Comparison of ENCODE assay signal across 11 cellular contexts in the genomic region with DNA sequence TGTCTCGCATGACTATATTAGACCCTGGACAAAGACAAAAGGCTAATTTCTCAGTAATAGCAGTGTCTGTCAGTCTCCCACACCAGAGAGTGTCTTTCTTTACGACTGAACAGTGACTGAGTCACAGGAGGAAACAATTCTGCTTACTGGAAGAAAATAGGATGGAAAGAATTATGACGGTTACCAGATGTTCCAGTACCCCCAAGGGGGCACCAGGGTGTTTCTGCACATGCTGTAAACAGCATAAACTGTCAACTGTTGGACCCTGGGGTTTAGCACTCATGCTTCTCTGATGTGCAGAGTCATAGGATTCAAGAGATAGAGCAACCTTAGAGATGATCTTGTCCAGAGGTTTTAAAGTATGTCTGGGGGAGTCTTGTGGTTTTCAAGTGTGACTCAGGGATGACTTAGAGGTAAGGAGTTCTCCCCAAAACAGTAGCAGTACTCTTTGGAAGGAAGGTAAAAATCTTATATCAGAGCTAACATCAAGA.
DNase-seq lines count a peak whose midpoint lies in the region; ATAC-seq and TF ChIP-seq lines count a peak whose summit lies in the region.
"Had no signal": no experiment of that assay in that cellular context is flagged by ENCODE, and none has a peak within 500 bp of the region (broad histone marks: within the 10 kb centered on the region; RNA-seq: fewer than 3 reads in every experiment).

No MANE protein-coding gene starts in this region.

- H3K9me3 Mint-ChIP-seq in activated naive CD8-positive, alpha-beta T cell treated with anti-CD3 and anti-CD28 coated beads, Interleukin-2, amount 50 U/mL, for 24 hours = peaks cover 3% of the 10 kb centered on the region
- no peaks in the 10 kb centered on the region for H3K9me3 Mint-ChIP-seq in activated naive CD8-positive, alpha-beta T cell treated with anti-CD3 and anti-CD28 coated beads for 36 hours

- H3K27me3 ChIP-seq in suprapubic skin = no peaks in the 10 kb centered on the region

- no peak for TF ChIP-seq EP300 in suprapubic skin (IDR thresholded peaks at IDR 0.05)

- H3K4me3 ChIP-seq in suprapubic skin = no peak overlapping the region

- H3K4me1 ChIP-seq in suprapubic skin = peaks cover 14% of the 10 kb centered on the region
- H3K4me1 ChIP-seq: parathyroid adenoma had no signal

- no peak for TF ChIP-seq CTCF in suprapubic skin (IDR thresholded peaks at IDR 0.05)

- WGBS in suprapubic skin = 8% methylated on average over 3 of the region's 3 CpGs

- TF ChIP-seq POLR2A in suprapubic skin (IDR thresholded peaks at IDR 0.05) = no peak

- H3K27me3 Mint-ChIP-seq in activated naive CD8-positive, alpha-beta T cell treated with anti-CD3 and anti-CD28 coated beads, Interleukin-2, amount 50 U/mL, for 24 hours = peaks cover 2% of the 10 kb centered on the region
- H3K27me3 Mint-ChIP-seq in activated naive CD8-positive, alpha-beta T cell treated with anti-CD3 and anti-CD28 coated beads for 36 hours = no peaks in the 10 kb centered on the region

- no peak overlapping the region for H3K27ac Mint-ChIP-seq in activated naive CD8-positive, alpha-beta T cell treated with anti-CD3 and anti-CD28 coated beads, Interleukin-2, amount 50 U/mL, for 24 hours
- H3K27ac Mint-ChIP-seq in activated naive CD8-positive, alpha-beta T cell treated with anti-CD3 and anti-CD28 coated beads for 36 hours = no peak overlapping the region

- H3K36me3 ChIP-seq in suprapubic skin = no peaks in the 10 kb centered on the region

- peak overlapping the region; percentile 12 for H3K27ac ChIP-seq in suprapubic skin
- H3K27ac ChIP-seq: parathyroid adenoma had no signal

- H3K4me1 Mint-ChIP-seq in activated naive CD8-positive, alpha-beta T cell treated with anti-CD3 and anti-CD28 coated beads, Interleukin-2, amount 50 U/mL, for 24 hours = peaks cover 3% of the 10 kb centered on the region
- H3K4me1 Mint-ChIP-seq in activated naive CD8-positive, alpha-beta T cell treated with anti-CD3 and anti-CD28 coated beads for 36 hours = no peaks in the 10 kb centered on the region

- no peak for DNase-seq in activated naive CD8-positive, alpha-beta T cell treated with anti-CD3 and anti-CD28 coated beads, Interleukin-2, amount 50 U/mL, for 24 hours
- no peak for DNase-seq in activated naive CD8-positive, alpha-beta T cell treated with anti-CD3 and anti-CD28 coated beads for 36 hours
- DNase-seq in T1000 (lab: John Stamatoyannopoulos, UW) (peak; percentile 36), left ventricle myocardium superior (no peak), suprapubic skin (ENCODE audit: low spot score in 2 of 2) (no peak), DMS53 treated with DMSO at 0.1 percent for 48 hours (lab: John Stamatoyannopoulos, UW; ENCODE audit: unreplicated experiment) (no peak), ureter (ENCODE audit: low spot score) (no peak)
- DNase-seq in stimulated activated CD4-positive, alpha-beta T cell treated with anti-CD3 and anti-CD28 coated beads, Interleukin-4, amount 100 ng/mL, for 4 hours = no peak
- DNase-seq: NCI-H1048; stimulated activated CD8-positive, alpha-beta memory T cell treated with anti-CD3 and anti-CD28 coated beads, Interleukin-4, amount 100 ng/mL, for 48 hours had no signal

- H3K9me3 ChIP-seq in suprapubic skin = no peaks in the 10 kb centered on the region

- intact Hi-C loops in left ventricle myocardium superior (cut with micrococcal nuclease) = no loop called here

- H3K4me3 Mint-ChIP-seq in activated naive CD8-positive, alpha-beta T cell treated with anti-CD3 and anti-CD28 coated beads, Interleukin-2, amount 50 U/mL, for 24 hours = no peak overlapping the region
- H3K4me3 Mint-ChIP-seq in activated naive CD8-positive, alpha-beta T cell treated with anti-CD3 and anti-CD28 coated beads for 36 hours = no peak overlapping the region

- peak; percentile 40 for ATAC-seq in activated naive CD8-positive, alpha-beta T cell treated with anti-CD3 and anti-CD28 coated beads, Interleukin-2, amount 50 U/mL, for 24 hours
- peak; percentile 55 for ATAC-seq in left ventricle myocardium superior

- no peaks in the 10 kb centered on the region for H3K36me3 Mint-ChIP-seq in activated naive CD8-positive, alpha-beta T cell treated with anti-CD3 and anti-CD28 coated beads, Interleukin-2, amount 50 U/mL, for 24 hours (ENCODE audit: low read depth)
- no peaks in the 10 kb centered on the region for H3K36me3 Mint-ChIP-seq in activated naive CD8-positive, alpha-beta T cell treated with anti-CD3 and anti-CD28 coated beads for 36 hours
